In the genomic region with DNA sequence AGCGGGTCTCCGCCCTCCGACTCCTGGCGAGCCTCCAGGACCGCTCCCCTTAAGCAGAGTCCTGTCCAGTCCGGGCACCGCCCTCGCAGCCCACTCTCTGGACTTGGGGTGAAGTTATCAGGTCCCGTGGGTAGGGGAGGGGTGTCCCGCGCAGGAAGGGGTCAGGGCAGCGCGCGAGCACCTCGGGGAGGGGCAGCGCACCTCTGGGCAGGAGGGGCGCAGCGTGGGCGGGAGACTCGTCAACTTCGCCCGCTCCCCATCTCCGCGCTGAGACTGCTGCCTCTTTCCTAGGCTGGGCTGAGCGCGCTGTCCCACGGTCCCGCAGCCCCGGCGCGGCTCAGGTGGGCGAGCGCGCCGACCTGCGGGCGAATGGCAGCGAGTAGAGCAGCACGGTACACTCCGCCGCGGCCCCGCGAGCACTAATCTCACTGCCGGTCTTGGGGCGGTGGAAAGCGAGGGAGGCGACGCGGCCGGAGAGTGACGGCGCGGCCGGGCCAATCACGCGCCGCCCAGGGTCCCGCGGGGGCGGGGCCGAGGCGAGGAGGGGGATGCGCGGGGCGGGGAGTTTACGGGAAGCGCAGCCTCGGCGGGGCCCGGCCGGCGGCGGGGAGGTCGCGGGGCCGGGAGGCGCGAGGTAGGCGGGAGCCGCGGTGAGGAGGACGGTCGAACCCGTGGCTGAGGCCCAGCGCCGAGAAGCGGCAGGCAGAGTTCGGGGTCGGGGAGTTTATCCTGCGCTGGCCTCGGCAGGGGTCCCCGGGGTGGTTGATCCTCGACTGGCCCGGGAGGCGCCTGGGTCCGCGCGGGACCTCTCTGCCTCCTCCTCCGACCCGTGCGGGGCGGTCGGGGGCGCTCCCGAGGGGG, we compare ENCODE assay signal across 8 cellular contexts. TPM values are rescaled to one million over a fixed set of nuclear protein-coding genes. Genes with fewer than 3 reads are reported as not detected.
DNase-seq lines count a peak whose midpoint lies in the region; ATAC-seq and TF ChIP-seq lines count a peak whose summit lies in the region.

A gene (minus strand): TSS at position 421 of the 861 bp plus-strand sequence. CDS start 696 bp downstream, outside the sequence.

- ATAC-seq in CD4-positive, CD25-positive, alpha-beta regulatory T cell (ENCODE audit: low read depth in 2 of 2), result peak; percentile 93 to 94
- ATAC-seq in GM19328 (IDR thresholded peaks at IDR 0.05; ENCODE audit: unreplicated experiment) (peak; percentile 73), HG03469 (IDR thresholded peaks at IDR 0.05; ENCODE audit: unreplicated experiment) (peak; percentile 75)

- H3K9me3 Mint-ChIP-seq in CD4-positive, CD25-positive, alpha-beta regulatory T cell, result no peaks in the 10 kb centered on the region
- no peaks in the 10 kb centered on the region for H3K9me3 Mint-ChIP-seq in endodermal cell

- no peak for TF ChIP-seq CTCF in endodermal cell (conservative IDR thresholded peaks at IDR 0.05)

- peaks cover 35% of the 10 kb centered on the region for H3K4me1 ChIP-seq in CD4-positive, CD25-positive, alpha-beta regulatory T cell (ENCODE audit: control insufficient read depth, insufficient read depth, low read length, poor library complexity, severe bottlenecking)
- H3K4me1 ChIP-seq in endodermal cell (ENCODE audit: control insufficient read depth, insufficient read depth, low read length), result peaks cover 3% of the 10 kb centered on the region

- H3K9me3 ChIP-seq in CD4-positive, CD25-positive, alpha-beta regulatory T cell (ENCODE audit: control insufficient read depth in 2 of 2, low read length in 2 of 2), result no peaks in the 10 kb centered on the region
- H3K9me3 ChIP-seq in endodermal cell (ENCODE audit: control insufficient read depth, low read length), result no peaks in the 10 kb centered on the region

- DNase-seq in CD4-positive, CD25-positive, alpha-beta regulatory T cell, result peak; percentile 81 to 92 (median 91)
- DNase-seq in NOMO-1 treated with dmso at 0.1 percent for 144 hours (lab: John Stamatoyannopoulos, UW; ENCODE audit: unreplicated experiment) (peak; percentile 16), endodermal cell (peak; percentile 96), midbrain (lab: John Stamatoyannopoulos, UW) (peak; percentile 80)
- DNase-seq in activated CD8-positive, alpha-beta memory T cell treated with anti-CD3 and anti-CD28 coated beads, Interleukin-2, amount 50 U/mL, for 1 hour (ENCODE audit: extremely low read depth), result peak; percentile 57
- DNase-seq in stimulated activated CD8-positive, alpha-beta memory T cell treated with anti-CD3 and anti-CD28 coated beads, Interleukin-2, amount 100 ng/mL, for 1 hour (ENCODE audit: low read depth in 2 of 2), result peak; percentile 81 to 83

- peak within 1 kb of the TSS; percentile 99 for H3K4me3 ChIP-seq in CD4-positive, CD25-positive, alpha-beta regulatory T cell (ENCODE audit: low read depth, low read length)
- peak within 1 kb of the TSS; percentile 87 for H3K4me3 ChIP-seq in endodermal cell (ENCODE audit: low read length)

- H3K27ac Mint-ChIP-seq in CD4-positive, CD25-positive, alpha-beta regulatory T cell, result peak within 1 kb of the TSS; percentile 63 to 89 (median 81)
- H3K27ac Mint-ChIP-seq in endodermal cell, result peak within 1 kb of the TSS; percentile 35

- no peaks in the 10 kb centered on the region for H3K36me3 Mint-ChIP-seq in CD4-positive, CD25-positive, alpha-beta regulatory T cell
- H3K36me3 Mint-ChIP-seq in endodermal cell (ENCODE audit: low read depth), result peaks cover 22% of the 10 kb centered on the region

- H3K36me3 ChIP-seq in CD4-positive, CD25-positive, alpha-beta regulatory T cell (ENCODE audit: control insufficient read depth, insufficient read depth, low read length), result no peaks in the 10 kb centered on the region
- H3K36me3 ChIP-seq in endodermal cell (ENCODE audit: control insufficient read depth, insufficient read depth, low read length), result peaks cover 6% of the 10 kb centered on the region

- peaks cover 29 to 61% (median 42%) of the 10 kb centered on the region in 4 donors for H3K4me1 Mint-ChIP-seq in CD4-positive, CD25-positive, alpha-beta regulatory T cell
- peaks cover 33% of the 10 kb centered on the region for H3K4me1 Mint-ChIP-seq in endodermal cell

- no peaks in the 10 kb centered on the region for H3K27me3 Mint-ChIP-seq in CD4-positive, CD25-positive, alpha-beta regulatory T cell
- no peaks in the 10 kb centered on the region for H3K27me3 Mint-ChIP-seq in endodermal cell (ENCODE audit: insufficient read depth)

- peak within 1 kb of the TSS; percentile 76 for H3K27ac ChIP-seq in CD4-positive, CD25-positive, alpha-beta regulatory T cell (ENCODE audit: insufficient read depth, low read length, poor library complexity, severe bottlenecking)
- H3K27ac ChIP-seq in endodermal cell (ENCODE audit: low read depth, low read length), result no peak within 1 kb of the TSS

- H3K9ac ChIP-seq in endodermal cell (ENCODE audit: extremely low read depth, low read length, poor library complexity, severe bottlenecking), result peak within 1 kb of the TSS; percentile 40

- WGBS in endodermal cell (ENCODE audit: insufficient coverage in 1 of 2, insufficient read length in 1 of 2), 2 experiments, result 0% methylated on average over 25 to 106 of the region's 106 CpGs

- H3K27me3 ChIP-seq in CD4-positive, CD25-positive, alpha-beta regulatory T cell (ENCODE audit: control insufficient read depth, insufficient read depth, low read length), result no peaks in the 10 kb centered on the region
- H3K27me3 ChIP-seq in endodermal cell (ENCODE audit: control insufficient read depth, insufficient read depth, low read length, poor library complexity, severe bottlenecking), result no peaks in the 10 kb centered on the region

- H3K4me3 Mint-ChIP-seq in CD4-positive, CD25-positive, alpha-beta regulatory T cell, result peak within 1 kb of the TSS; percentile 82 to 97 (median 87)
- peak within 1 kb of the TSS; percentile 89 for H3K4me3 Mint-ChIP-seq in endodermal cell

RNA-seq across cellular contexts. Expression of the gene that starts here (rescaled TPM):
- total RNA-seq in CD4-positive, CD25-positive, alpha-beta regulatory T cell, result 13.6 TPM
- 10 to 100 TPM; 10.7 to 20.6 (median 13.1) TPM for polyA plus RNA-seq in CD4-positive, CD25-positive, alpha-beta regulatory T cell
- 10 to 100 TPM; 41.7 to 43.7 TPM for total RNA-seq in endodermal cell
- 10.5 TPM for polyA plus RNA-seq in endodermal cell (2013, experiment 1 of 2)
- polyA plus RNA-seq in endodermal cell (2013, experiment 2 of 2), result 11.9 TPM

Comparison
In these comparisons a context has a peak if more than half of its experiments do, and no peak if none do; other contexts are left out.
1. DNase-seq: peak in every context shown above with its lines; median percentile 96 in endodermal cell; 91 in CD4-positive, CD25-positive, alpha-beta regulatory T cell; 82 in stimulated activated CD8-positive, alpha-beta memory T cell treated with anti-CD3 and anti-CD28 coated beads, Interleukin-2, amount 100 ng/mL, for 1 hour; 80 in midbrain; 57 in activated CD8-positive, alpha-beta memory T cell treated with anti-CD3 and anti-CD28 coated beads, Interleukin-2, amount 50 U/mL, for 1 hour; 16 in NOMO-1 treated with dmso at 0.1 percent for 144 hours.